In genomic region chr9:6015278-6016157, GRCh38 we compare ENCODE assay signal across 8 cellular contexts. TPM values are rescaled to one million over a fixed set of nuclear protein-coding genes. Genes with fewer than 3 reads are reported as not detected.
DNase-seq lines count a peak whose midpoint lies in the region; ATAC-seq, FAIRE-seq and TF ChIP-seq lines count a peak whose summit lies in the region.

Gene RANBP6 (minus strand): TSS chr9:6015624. CDS start chr9:6015607, 17 bp downstream.

- DNase-seq in NCI-H748 treated with DMSO at 0.1 percent for 48 hours (lab: John Stamatoyannopoulos, UW) (peak; percentile 85), dermis blood vessel endothelial cell (peak; percentile 92), HepG2 (ENCODE audit: low spot score) (peak; percentile 74)
- peak; percentile 90 to 94 for DNase-seq in activated CD4-positive, alpha-beta T cell treated with anti-CD3 and anti-CD28 coated beads, Interleukin-2, amount 50 U/mL, for 48 hours
- peak; percentile 90 for DNase-seq in stimulated activated CD4-positive, alpha-beta T cell treated with anti-CD3 and anti-CD28 coated beads, Interleukin-4, amount 100 ng/mL, for 1 hour

- ATAC-seq in GM19328 (IDR thresholded peaks at IDR 0.05; ENCODE audit: unreplicated experiment) = peak; percentile 97
- ATAC-seq in HG03469 (IDR thresholded peaks at IDR 0.05; ENCODE audit: unreplicated experiment) = peak; percentile 92
- ATAC-seq in HepG2 = peak; percentile 99

- peak within 1 kb of the TSS; percentile 92 for H2AFZ ChIP-seq in HepG2 (ENCODE audit: low read length)

- peak within 1 kb of the TSS; percentile 72 to 87 (median 83) for H3K9ac ChIP-seq in BLaER1 treated with 17β-estradiol and CSF1 and Interleukin-3, amounts not matched to agents 10 nM and 100 nM
- H3K9ac ChIP-seq in HepG2 (ENCODE audit: insufficient read depth, low read depth, low read length) = peak within 1 kb of the TSS; percentile 89

- peak; percentile 28 for FAIRE-seq in HepG2 (lab: Jason Lieb, UNC)

- peaks cover 0 to 10% (median 0%) of the 10 kb centered on the region in 11 experiments; a peak in 5 of 22 replicates for H4K20me1 ChIP-seq in BLaER1 treated with 17β-estradiol and CSF1 and Interleukin-3, amounts not matched to agents 10 nM and 100 nM
- no peaks in the 10 kb centered on the region for H4K20me1 ChIP-seq in HepG2 (ENCODE audit: insufficient read depth, low read length)

- no peaks in the 10 kb centered on the region for H3K27me3 ChIP-seq in BLaER1 treated with 17β-estradiol and CSF1 and Interleukin-3, amounts not matched to agents 10 nM and 100 nM
- H3K27me3 ChIP-seq in HepG2 (ENCODE audit: control insufficient read depth in 1 of 2, insufficient read depth in 2 of 2, low read length in 2 of 2) = no peaks in the 10 kb centered on the region; a peak in 1 of 5 replicates

- peaks cover 0 to 17% (median 0%) of the 10 kb centered on the region in 11 experiments; a peak in 3 of 22 replicates for H3K9me3 ChIP-seq in BLaER1 treated with 17β-estradiol and CSF1 and Interleukin-3, amounts not matched to agents 10 nM and 100 nM (replicated peaks in 1 of 11)
- no peaks in the 10 kb centered on the region for H3K9me3 ChIP-seq in HepG2 (ENCODE audit: low read length)

- H3K4me2 ChIP-seq in BLaER1 treated with 17β-estradiol and CSF1 and Interleukin-3, amounts not matched to agents 10 nM and 100 nM = peak within 1 kb of the TSS; percentile 83 to 92 (median 89)
- peak within 1 kb of the TSS; percentile 84 for H3K4me2 ChIP-seq in HepG2 (ENCODE audit: low read depth, low read length)

- H3K4me1 ChIP-seq in BLaER1 treated with 17β-estradiol and CSF1 and Interleukin-3, amounts not matched to agents 10 nM and 100 nM = peaks cover 34 to 50% (median 45%) of the 10 kb centered on the region in 10 experiments
- H3K4me1 ChIP-seq in HepG2 (ENCODE audit: insufficient read depth, low read length) = peaks cover 40% of the 10 kb centered on the region

- peaks cover 15 to 41% (median 31%) of the 10 kb centered on the region in 11 experiments; a peak in 21 of 22 replicates for H3K36me3 ChIP-seq in BLaER1 treated with 17β-estradiol and CSF1 and Interleukin-3, amounts not matched to agents 10 nM and 100 nM
- H3K36me3 ChIP-seq in HepG2 (replicated peaks in 1 of 2; ENCODE audit: control insufficient read depth in 1 of 2, insufficient read depth in 2 of 2, low read length in 2 of 2) = peaks cover 0 to 4% of the 10 kb centered on the region in 2 experiments; a peak in 2 of 5 replicates

- peak; percentile 78 for TF ChIP-seq POLR2A in HepG2 (IDR thresholded peaks at IDR 0.05; ENCODE audit: insufficient read depth in 1 of 2, low read depth in 2 of 2, low read length in 2 of 2)

- TF ChIP-seq CTCF in HepG2 (CRISPR knock-in tag; IDR thresholded peaks at IDR 0.05) = no peak

- H3K4me3 ChIP-seq in BLaER1 treated with 17β-estradiol and CSF1 and Interleukin-3, amounts not matched to agents 10 nM and 100 nM = peak within 1 kb of the TSS; percentile 61 to 92 (median 80)
- peak within 1 kb of the TSS; percentile 72 to 86 (median 78) for H3K4me3 ChIP-seq in HepG2 (replicated peaks in 1 of 3; ENCODE audit: insufficient read depth in 1 of 3, low read depth in 2 of 3, low read length in 3 of 3)

- 1% methylated on average over 22 of the region's 43 CpGs for WGBS in HepG2 (ENCODE audit: low lambda C conversion rate)

- in situ Hi-C loops in HepG2 (cut with HindIII; ENCODE audit: extremely low pct_ligation_motif_present, low pct_unique_long_range_greater_than_20kb) = no loop called here

- peak within 1 kb of the TSS; percentile 33 to 85 (median 78); a peak in 21 of 22 replicates for H3K27ac ChIP-seq in BLaER1 treated with 17β-estradiol and CSF1 and Interleukin-3, amounts not matched to agents 10 nM and 100 nM
- peak within 1 kb of the TSS; percentile 75 for H3K27ac ChIP-seq in HepG2 (ENCODE audit: extremely low read length, insufficient read depth, low read length)

- BruUV-seq in HepG2 (replicated peaks; lab: Mats Ljungman, UMichigan) = no TSS peak

- TF ChIP-seq EP300 in HepG2 (IDR thresholded peaks at IDR 0.05; ENCODE audit: low read depth in 2 of 2, low read length in 2 of 2) (peak in 1 of 2 experiments; percentile 19; a peak in 1 of 4 replicates), HepG2 (CRISPR knock-in tag; IDR thresholded peaks at IDR 0.05; ENCODE audit: borderline replicate concordance) (no peak)

- CTCF ChIA-PET in HepG2 (lab: Yijun Ruan, JAX; ENCODE audit: low intra/inter-chr PET ratio, low total read pairs) = no interaction called here

- TF ChIP-seq RAD21 in HepG2 (CRISPR knock-in tag; IDR thresholded peaks at IDR 0.05) = 0 out of 2 replicates have a peak, but pooled peaks have one; percentile 24

- intact Hi-C loops in HepG2 (cut with micrococcal nuclease; ENCODE audit: unreplicated experiment) = no loop called here

- POLR2A ChIA-PET in HepG2 (lab: Yijun Ruan, JAX) = interaction anchor here (0.5 to 1.1 kb wide), 10 partner anchors 8 to 1213 kb away, joined by 3 to 10 read pairs (median 3); partner anchors contain the start of gene ERMP1

- H3K79me2 ChIP-seq in HepG2 (ENCODE audit: insufficient read depth, low read length) = peaks cover 42% of the 10 kb centered on the region

TF ChIP-seq in HepG2, 621 proteins besides CTCF, POLR2A, EP300 and RAD21 (continues in another document):
- TF ChIP-seq TFDP1 (CRISPR knock-in tag; IDR thresholded peaks at IDR 0.05; ENCODE audit: borderline replicate concordance) = peak; percentile 81
- peak; percentile 42 for TF ChIP-seq TEAD3 (CRISPR knock-in tag; optimal IDR thresholded peaks at IDR 0.05; ENCODE audit: borderline replicate concordance)
- TF ChIP-seq ZNF607 (CRISPR knock-in tag; IDR thresholded peaks at IDR 0.05; ENCODE audit: borderline replicate concordance) = no peak
- TF ChIP-seq NR2F1 (CRISPR knock-in tag; IDR thresholded peaks at IDR 0.05) = no peak; a peak in 1 of 4 replicates
- TF ChIP-seq ZNF747 (CRISPR knock-in tag; IDR thresholded peaks at IDR 0.05; ENCODE audit: borderline replicate concordance) = peak; percentile 87; the same call in 1 of the 2 replicates
- peak; percentile 57; the same call in 1 of the 2 replicates for TF ChIP-seq ZMYM3 (CRISPR knock-in tag; IDR thresholded peaks at IDR 0.05)
- no peak for TF ChIP-seq BATF2 (CRISPR knock-in tag; IDR thresholded peaks at IDR 0.05)
- no peak for TF ChIP-seq HDAC6 (IDR thresholded peaks at IDR 0.05; ENCODE audit: low read depth, low read length)
- no peak for TF ChIP-seq ZNF3 (CRISPR knock-in tag; IDR thresholded peaks at IDR 0.05)
- peak; percentile 81 for TF ChIP-seq IKZF5 (CRISPR knock-in tag; IDR thresholded peaks at IDR 0.05)
- peak; percentile 95 for TF ChIP-seq ZSCAN25 (CRISPR knock-in tag; IDR thresholded peaks at IDR 0.05)
- TF ChIP-seq PHF20 (CRISPR knock-in tag; IDR thresholded peaks at IDR 0.05) = peak; percentile 95
- peak; percentile 40 for TF ChIP-seq IKZF4 (CRISPR knock-in tag; IDR thresholded peaks at IDR 0.05; ENCODE audit: borderline replicate concordance, low read depth, not compliant biosample characterization)

RNA-seq across cellular contexts. Expression of gene RANBP6, which starts in this region (rescaled TPM):
- total RNA-seq in dermis blood vessel endothelial cell = 40.7 and 42.6 TPM in 2 replicates
- 26.0 and 37.7 TPM in 2 replicates for total RNA-seq in HepG2 (2016; rRNA removed; fragmentation: Illumina TruSeq; extraction: Trizol)
- 1.6 and 1.9 TPM in 2 replicates for total RNA-seq in HepG2 (2016; cell fraction: cytosol; rRNA removed; fragmentation: Illumina TruSeq; extraction: Trizol; ENCODE audit: low read depth)
- 26.2 and 36.2 TPM in 2 replicates for total RNA-seq in HepG2 (2016; cell fraction: insoluble cytoplasmic fraction; rRNA removed; fragmentation: Illumina TruSeq; extraction: Trizol)
- 6.7 and 9.0 TPM in 2 replicates for total RNA-seq in HepG2 (2016; cell fraction: membrane; rRNA removed; fragmentation: Illumina TruSeq; extraction: Trizol)
- total RNA-seq in HepG2 (2016; cell fraction: nucleus; rRNA removed; fragmentation: Illumina TruSeq; extraction: Trizol) = 35.1 and 35.2 TPM in 2 replicates
- polyA plus RNA-seq in HepG2 (2011; rRNA removed) = 7.2 and 7.5 TPM in 2 replicates
- 2.5 and 4.2 TPM in 2 replicates for polyA plus RNA-seq in HepG2 (2011; cell fraction: cytosol; rRNA removed)
- 5.1 and 7.8 TPM in 2 replicates for polyA plus RNA-seq in HepG2 (2011; cell fraction: nucleus; rRNA removed)
- polyA plus RNA-seq in HepG2 (2012) = 11.7 and 11.9 TPM in 2 replicates
- 0.80 TPM in 2 replicates for polyA plus RNA-seq in HepG2 (2016; cell fraction: cytosol; fragmentation: Illumina TruSeq; extraction: Trizol; ENCODE audit: low read depth)
- polyA plus RNA-seq in HepG2 (2016; cell fraction: insoluble cytoplasmic fraction; fragmentation: Illumina TruSeq; extraction: Trizol; ENCODE audit: low read depth) = 17.9 and 18.2 TPM in 2 replicates
- polyA plus RNA-seq in HepG2 (2016; cell fraction: membrane; fragmentation: Illumina TruSeq; extraction: Trizol; ENCODE audit: low read depth) = 3.1 and 3.2 TPM in 2 replicates
- polyA plus RNA-seq in HepG2 (2016; cell fraction: nucleus; fragmentation: Illumina TruSeq; extraction: Trizol; ENCODE audit: insufficient read depth, low read depth) = 23.4 and 24.6 TPM in 2 replicates
- 3.9 and 11.3 TPM in 2 replicates for polyA minus RNA-seq in HepG2 (2011; rRNA and poly(A)+ RNA removed; ENCODE audit: low replicate concordance)
- polyA minus RNA-seq in HepG2 (2011; cell fraction: cytosol; rRNA and poly(A)+ RNA removed) = 7.6 and 8.4 TPM in 2 replicates
- polyA minus RNA-seq in HepG2 (2011; cell fraction: nucleus; rRNA and poly(A)+ RNA removed) = 27.7 and 27.9 TPM in 2 replicates

Comparison
In these comparisons a context has a peak if more than half of its experiments do, and no peak if none do; other contexts are left out.
1. Peak in every context shown above with its lines: DNase-seq, ATAC-seq, H3K4me3 ChIP-seq and H3K27ac ChIP-seq.